ENCODE assay signal across 10 cellular contexts in genomic region chr3:113166719-113167492, GRCh38. TPM values are rescaled to one million over a fixed set of nuclear protein-coding genes. Genes with fewer than 3 reads are reported as not detected.
DNase-seq lines count a peak whose midpoint lies in the region; ATAC-seq and TF ChIP-seq lines count a peak whose summit lies in the region.
"Had no signal": no experiment of that assay in that cellular context is flagged by ENCODE, and none has a peak within 500 bp of the region (broad histone marks: within the 10 kb centered on the region; RNA-seq: fewer than 3 reads in every experiment).

No MANE protein-coding gene starts in this region.

- 15 to 16% methylated on average over 12 of the region's 12 CpGs for WGBS in ectodermal cell, 2 experiments

- DNase-seq in AG04450 (ENCODE audit: low read depth, low spot score) (peak; percentile 16), NCI-H1694 treated with DMSO at 0.1 percent for 48 hours (lab: John Stamatoyannopoulos, UW) (peak; percentile 89), myocyte (ENCODE audit: low read depth) (peak; percentile 95)
- no peak for DNase-seq in stimulated activated CD4-positive, alpha-beta T cell treated with anti-CD3 and anti-CD28 coated beads, Interleukin-1b, Interleukin-23, amount 100 ng/mL, for 48 hours
- DNase-seq in CD8-positive, alpha-beta memory T cell = no peak
- DNase-seq in activated CD8-positive, alpha-beta memory T cell treated with anti-CD3 and anti-CD28 coated beads, Interleukin-2, amount 50 U/mL, for 4 hours = no peak

- peaks cover 43% of the 10 kb centered on the region for H3K4me1 ChIP-seq in ectodermal cell (ENCODE audit: control insufficient read depth, insufficient read depth, low read length)
- no peaks in the 10 kb centered on the region for H3K4me1 ChIP-seq in CD8-positive, alpha-beta memory T cell (ENCODE audit: insufficient read depth, low read length)

- H3K9me3 ChIP-seq in AG04450 (ENCODE audit: control insufficient read depth, insufficient read depth, low read length) = no peaks in the 10 kb centered on the region
- no peaks in the 10 kb centered on the region for H3K9me3 ChIP-seq in ectodermal cell (ENCODE audit: control insufficient read depth, low read length)
- H3K9me3 ChIP-seq in CD8-positive, alpha-beta memory T cell (ENCODE audit: low read length) = no peaks in the 10 kb centered on the region

- H3K27me3 Mint-ChIP-seq in CD8-positive, alpha-beta memory T cell = peaks cover 6 to 14% of the 10 kb centered on the region in 2 donors
- H3K27me3 Mint-ChIP-seq: brain had no signal

- H3K27ac Mint-ChIP-seq in CD8-positive, alpha-beta memory T cell = no peak overlapping the region
- H3K27ac Mint-ChIP-seq: brain had no signal

- H3K36me3 ChIP-seq in ectodermal cell (ENCODE audit: control insufficient read depth, insufficient read depth, low read length) = no peaks in the 10 kb centered on the region
- H3K36me3 ChIP-seq in CD8-positive, alpha-beta memory T cell (ENCODE audit: insufficient read depth, low read length) = no peaks in the 10 kb centered on the region

- no peaks in the 10 kb centered on the region for H3K4me1 Mint-ChIP-seq in CD8-positive, alpha-beta memory T cell

- H3K27ac ChIP-seq in AG04450 (ENCODE audit: low read depth, low read length) (peak overlapping the region; percentile 68), ectodermal cell (ENCODE audit: insufficient read depth, low read depth, low read length, poor library complexity, severe bottlenecking) (peak overlapping the region; percentile 67)
- H3K27ac ChIP-seq in CD8-positive, alpha-beta memory T cell (ENCODE audit: low read depth, low read length) = no peak overlapping the region

- CTCF ChIA-PET in AG04450 (lab: Charles Lee) = interaction anchor here (0.6 to 1.7 kb wide), 3 partner anchors 28 to 31 kb away, joined by 3 to 6 read pairs (median 4); no protein-coding TSS in a partner anchor
- CTCF ChIA-PET in CD8-positive, alpha-beta memory T cell (lab: Charles Lee) = no interaction called here

- H3K27me3 ChIP-seq in AG04450 (ENCODE audit: control insufficient read depth, insufficient read depth, low read length) (peaks cover 2% of the 10 kb centered on the region), ectodermal cell (ENCODE audit: control insufficient read depth, insufficient read depth, low read length, poor library complexity, severe bottlenecking) (no peaks in the 10 kb centered on the region)
- H3K27me3 ChIP-seq in CD8-positive, alpha-beta memory T cell (ENCODE audit: insufficient read depth, low read length, poor library complexity, severe bottlenecking) = no peaks in the 10 kb centered on the region

- no peak overlapping the region for H3K4me3 ChIP-seq in AG04450 (ENCODE audit: low read depth, low read length)
- H3K4me3 ChIP-seq in ectodermal cell (ENCODE audit: insufficient read depth, low read depth, low read length) = no peak overlapping the region
- H3K4me3 ChIP-seq in CD8-positive, alpha-beta memory T cell (ENCODE audit: low read length) = no peak overlapping the region
- H3K4me3 ChIP-seq: K562 had no signal

- POLR2A ChIA-PET in AG04450 (lab: Yijun Ruan, JAX) = interaction anchor here (1.0 kb wide), 1 partner anchor 66 kb away, joined by 7 read pairs; no protein-coding TSS in a partner anchor
- POLR2A ChIA-PET in CD8-positive, alpha-beta memory T cell (lab: Charles Lee) = no interaction called here

- no peak overlapping the region for H3K4me3 Mint-ChIP-seq in CD8-positive, alpha-beta memory T cell

- ATAC-seq in HG02981 (IDR thresholded peaks at IDR 0.05; ENCODE audit: unreplicated experiment) = no peak
- ATAC-seq: K562 had no signal

- no peaks in the 10 kb centered on the region for H3K36me3 Mint-ChIP-seq in CD8-positive, alpha-beta memory T cell
- H3K36me3 Mint-ChIP-seq: brain had no signal

- no peak for TF ChIP-seq CTCF in AG04450 (IDR thresholded peaks at IDR 0.05; ENCODE audit: low read depth, low read length)

- H3K9me3 Mint-ChIP-seq in CD8-positive, alpha-beta memory T cell = peaks cover 0 to 5% (median 0%) of the 10 kb centered on the region in 5 donors

RNA-seq across cellular contexts. Expression of gene BOC, which starts 44.5 kb away (rescaled TPM):
- 11.2 and 13.4 TPM in 2 replicates for polyA plus RNA-seq in AG04450 (2011; rRNA removed)
- 15.3 and 17.2 TPM in 2 replicates for polyA minus RNA-seq in AG04450 (2011; rRNA and poly(A)+ RNA removed)
- polyA plus RNA-seq in ectodermal cell (2013, experiment 1 of 4) = 278 TPM
- 240 TPM for polyA plus RNA-seq in ectodermal cell (2013, experiment 2 of 4)
- 186 TPM for polyA plus RNA-seq in ectodermal cell (2013, experiment 3 of 4)
- polyA plus RNA-seq in ectodermal cell (2013, experiment 4 of 4) = 200 TPM
- total RNA-seq in myocyte = 10.7 and 22.8 TPM in 2 replicates
- 6.2 TPM for polyA plus RNA-seq in myocyte (2012)
- total RNA-seq in CD8-positive, alpha-beta memory T cell = not detected
- not detected for polyA plus RNA-seq in CD8-positive, alpha-beta memory T cell
- total RNA-seq: K562 had no signal
- polyA plus RNA-seq: K562 had no signal

Comparison
In these comparisons a context has a peak if more than half of its experiments do, and no peak if none do; other contexts are left out.
1. DNase-seq: peak in AG04450 (single experiment), NCI-H1694 treated with DMSO at 0.1 percent for 48 hours (single experiment) and myocyte (single experiment); none in stimulated activated CD4-positive, alpha-beta T cell treated with anti-CD3 and anti-CD28 coated beads, Interleukin-1b, Interleukin-23, amount 100 ng/mL, for 48 hours (single experiment), CD8-positive, alpha-beta memory T cell (0 of 5) and activated CD8-positive, alpha-beta memory T cell treated with anti-CD3 and anti-CD28 coated beads, Interleukin-2, amount 50 U/mL, for 4 hours (single experiment).
2. RNA of gene BOC, which starts 44.5 kb away (total RNA-seq): 10.7 to 22.8 TPM in myocyte; not detected in CD8-positive, alpha-beta memory T cell; every median in the first group is over 10 times any median in the second.